15 cellular contexts compared by ENCODE assay signal in genomic region chr1:42886800-42887199, GRCh38.
"Had no signal": no experiment of that assay in that cellular context is flagged by ENCODE, and none has a peak within 500 bp of the region (broad histone marks: within the 10 kb centered on the region; RNA-seq: fewer than 3 reads in every experiment).

No MANE protein-coding gene starts in this region.

- H3K36me3 ChIP-seq: ascending aorta, gastrocnemius medialis, pancreas, spleen had no signal

- DNase-seq: activated CD4-positive, alpha-beta T cell treated with anti-CD3 and anti-CD28 coated beads, Interleukin-2, amount 50 U/mL, for 4 hours; activated effector memory CD4-positive, alpha-beta T cell treated with anti-CD3 and anti-CD28 coated beads, Interleukin-2, amount 50 U/mL, for 16 hours; activated T-cell treated with anti-CD3 and anti-CD28 coated beads, Interleukin-2, amount 50 U/mL, for 72 hours; erythroblast; gastrocnemius medialis; head of caudate nucleus; kidney glomerular epithelial cell; mesenchymal stem cell; mucosa of descending colon; naive B cell; spleen; stimulated activated naive CD4-positive, alpha-beta T cell had no signal

- H3K9me3 ChIP-seq: ascending aorta, gastrocnemius medialis, mucosa of descending colon, pancreas, spleen had no signal

- ATAC-seq: activated T-cell treated with anti-CD3 and anti-CD28 coated beads, Interleukin-2, amount 50 U/mL, for 72 hours; gastrocnemius medialis; mucosa of descending colon; pancreas had no signal

- H3K4me3 ChIP-seq: ascending aorta, coronary artery, gastrocnemius medialis, mucosa of descending colon, pancreas, spleen had no signal

- H3K27me3 ChIP-seq: ascending aorta, gastrocnemius medialis, pancreas had no signal

- H3K27ac ChIP-seq: ascending aorta, coronary artery, gastrocnemius medialis, pancreas, spleen had no signal

- H3K4me1 ChIP-seq: ascending aorta, gastrocnemius medialis, pancreas, spleen had no signal
